In the genomic region with DNA sequence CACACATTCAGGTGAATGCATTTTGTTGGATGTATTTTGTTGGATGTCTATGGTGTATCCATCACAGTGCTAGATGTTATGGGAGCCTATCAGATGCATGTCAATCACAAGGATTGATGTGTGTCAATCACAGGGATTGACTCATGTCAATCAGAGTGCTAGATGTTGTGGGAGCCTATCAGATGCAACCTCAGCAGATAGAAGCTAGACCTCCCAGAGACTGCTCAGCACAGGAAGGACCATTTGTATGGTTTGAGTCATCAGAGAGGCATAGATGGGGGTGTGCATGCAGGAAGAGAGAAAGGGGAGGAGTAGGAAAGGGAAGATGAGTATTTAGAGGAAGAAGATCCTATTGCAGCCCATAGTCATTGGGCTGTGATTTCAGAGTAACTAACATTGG, we compare ENCODE assay signal across 1 cellular context.
TF ChIP-seq lines count a peak whose summit lies in the region.

No MANE protein-coding gene starts in this region.

TF ChIP-seq in neural cell, 6 proteins besides CTCF, POLR2A, EP300 and RAD21:
- TF ChIP-seq MXI1 (conservative IDR thresholded peaks at IDR 0.05; ENCODE audit: poor library complexity, severe bottlenecking) (no peak), POLR2AphosphoS5 (IDR thresholded peaks at IDR 0.05) (peak; percentile 88)
